Comparison of ENCODE assay signal across 1 cellular context in the genomic region with DNA sequence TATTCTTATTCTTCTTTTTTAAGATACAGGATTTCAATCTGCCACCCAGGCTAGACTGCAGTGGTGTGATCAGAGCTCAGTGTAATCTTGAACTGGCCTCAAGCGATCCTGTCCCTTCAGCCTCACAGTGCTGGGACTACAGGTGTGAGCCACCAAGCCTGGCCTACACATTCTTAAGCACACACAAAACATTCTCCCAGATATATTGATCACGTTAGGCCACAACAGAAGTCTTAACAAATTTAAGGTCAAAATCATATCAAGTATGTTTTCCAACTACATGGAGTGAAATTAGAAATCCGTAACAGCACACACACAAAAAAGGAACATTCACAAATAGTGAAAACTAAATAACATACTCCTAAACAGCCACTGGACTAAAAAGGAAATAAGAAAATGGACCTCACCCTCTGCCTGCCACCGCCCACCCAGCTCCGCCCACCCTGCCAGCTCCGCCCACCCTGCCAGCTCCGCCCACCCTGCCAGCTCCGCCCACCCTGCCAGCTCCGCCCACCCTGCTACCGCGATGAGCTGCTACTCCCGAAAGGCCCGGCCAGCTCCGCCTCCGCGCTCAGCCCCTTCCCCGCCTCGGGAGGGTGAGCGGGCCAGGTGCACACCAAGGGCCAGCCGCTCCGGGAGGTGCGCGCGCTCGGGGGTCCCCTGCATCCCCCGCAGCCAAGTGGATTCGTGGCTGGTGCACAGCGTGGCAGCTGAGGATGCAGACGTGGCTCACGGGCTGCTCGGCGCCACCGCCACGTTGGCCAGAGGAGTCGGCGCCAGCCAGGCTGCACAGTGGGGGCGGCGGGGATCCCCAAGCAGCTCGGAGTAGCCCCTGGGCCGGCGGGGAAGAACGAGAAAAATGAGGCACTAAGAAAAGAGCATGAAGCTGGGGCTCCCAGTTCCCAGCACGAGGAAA.
TF ChIP-seq lines count a peak whose summit lies in the region.

No MANE protein-coding gene starts in this region.

TF ChIP-seq in HepG2, 621 proteins besides CTCF, POLR2A, EP300 and RAD21 (continued from another document and continues in another):
- TF ChIP-seq ZNF124 (CRISPR knock-in tag; IDR thresholded peaks at IDR 0.05) = no peak
- 0 out of 2 replicates have a peak, but pooled peaks have one; percentile 35 for TF ChIP-seq ZNF337 (CRISPR knock-in tag; IDR thresholded peaks at IDR 0.05; ENCODE audit: borderline replicate concordance, low read depth)
- peak; percentile 76 for TF ChIP-seq ZNF317 (CRISPR knock-in tag; IDR thresholded peaks at IDR 0.05)
- TF ChIP-seq HNRNPK (IDR thresholded peaks at IDR 0.05; ENCODE audit: low read depth, low read length, poor library complexity, severe bottlenecking) = peak; percentile 66
- TF ChIP-seq CC2D1A (CRISPR knock-in tag; IDR thresholded peaks at IDR 0.05) = peak; percentile 93
- TF ChIP-seq ZBTB4 (CRISPR knock-in tag; IDR thresholded peaks at IDR 0.05; ENCODE audit: borderline replicate concordance) = peak; percentile 87; the same call in 1 of the 2 replicates
- TF ChIP-seq TCF7 (IDR thresholded peaks at IDR 0.05; ENCODE audit: low read depth) = no peak
- peak; percentile 72 for TF ChIP-seq ASH2L (IDR thresholded peaks at IDR 0.05; ENCODE audit: insufficient read length, low read depth, low read length)
- TF ChIP-seq, protein P1, sequence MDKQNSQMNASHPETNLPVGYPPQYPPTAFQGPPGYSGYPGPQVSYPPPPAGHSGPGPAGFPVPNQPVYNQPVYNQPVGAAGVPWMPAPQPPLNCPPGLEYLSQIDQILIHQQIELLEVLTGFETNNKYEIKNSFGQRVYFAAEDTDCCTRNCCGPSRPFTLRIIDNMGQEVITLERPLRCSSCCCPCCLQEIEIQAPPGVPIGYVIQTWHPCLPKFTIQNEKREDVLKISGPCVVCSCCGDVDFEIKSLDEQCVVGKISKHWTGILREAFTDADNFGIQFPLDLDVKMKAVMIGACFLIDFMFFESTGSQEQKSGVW (CRISPR knock-in tag; IDR thresholded peaks at IDR 0.05; ENCODE audit: borderline replicate concordance) = no peak
- no peak for TF ChIP-seq FOXO4 (CRISPR knock-in tag; conservative IDR thresholded peaks at IDR 0.05)
- TF ChIP-seq ZNF17 (CRISPR knock-in tag; IDR thresholded peaks at IDR 0.05) = no peak
- peak; percentile 81; the same call in 1 of the 2 replicates for TF ChIP-seq THAP9 (CRISPR knock-in tag; IDR thresholded peaks at IDR 0.05; ENCODE audit: borderline replicate concordance)
- TF ChIP-seq, protein P2, sequence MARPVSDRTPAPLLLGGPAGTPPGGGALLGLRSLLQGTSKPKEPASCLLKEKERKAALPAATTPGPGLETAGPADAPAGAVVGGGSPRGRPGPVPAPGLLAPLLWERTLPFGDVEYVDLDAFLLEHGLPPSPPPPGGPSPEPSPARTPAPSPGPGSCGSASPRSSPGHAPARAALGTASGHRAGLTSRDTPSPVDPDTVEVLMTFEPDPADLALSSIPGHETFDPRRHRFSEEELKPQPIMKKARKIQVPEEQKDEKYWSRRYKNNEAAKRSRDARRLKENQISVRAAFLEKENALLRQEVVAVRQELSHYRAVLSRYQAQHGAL (CRISPR knock-in tag; IDR thresholded peaks at IDR 0.05; ENCODE audit: not compliant biosample characterization) = peak; percentile 55
- no peak for TF ChIP-seq NBN (conservative IDR thresholded peaks at IDR 0.05)
- TF ChIP-seq ARNT2 (CRISPR knock-in tag; IDR thresholded peaks at IDR 0.05; ENCODE audit: low read depth) = peak; percentile 91
- no peak for TF ChIP-seq NFRKB (IDR thresholded peaks at IDR 0.05)
- TF ChIP-seq THAP8 (CRISPR knock-in tag; IDR thresholded peaks at IDR 0.05; ENCODE audit: borderline replicate concordance) = no peak
- TF ChIP-seq, protein P3, sequence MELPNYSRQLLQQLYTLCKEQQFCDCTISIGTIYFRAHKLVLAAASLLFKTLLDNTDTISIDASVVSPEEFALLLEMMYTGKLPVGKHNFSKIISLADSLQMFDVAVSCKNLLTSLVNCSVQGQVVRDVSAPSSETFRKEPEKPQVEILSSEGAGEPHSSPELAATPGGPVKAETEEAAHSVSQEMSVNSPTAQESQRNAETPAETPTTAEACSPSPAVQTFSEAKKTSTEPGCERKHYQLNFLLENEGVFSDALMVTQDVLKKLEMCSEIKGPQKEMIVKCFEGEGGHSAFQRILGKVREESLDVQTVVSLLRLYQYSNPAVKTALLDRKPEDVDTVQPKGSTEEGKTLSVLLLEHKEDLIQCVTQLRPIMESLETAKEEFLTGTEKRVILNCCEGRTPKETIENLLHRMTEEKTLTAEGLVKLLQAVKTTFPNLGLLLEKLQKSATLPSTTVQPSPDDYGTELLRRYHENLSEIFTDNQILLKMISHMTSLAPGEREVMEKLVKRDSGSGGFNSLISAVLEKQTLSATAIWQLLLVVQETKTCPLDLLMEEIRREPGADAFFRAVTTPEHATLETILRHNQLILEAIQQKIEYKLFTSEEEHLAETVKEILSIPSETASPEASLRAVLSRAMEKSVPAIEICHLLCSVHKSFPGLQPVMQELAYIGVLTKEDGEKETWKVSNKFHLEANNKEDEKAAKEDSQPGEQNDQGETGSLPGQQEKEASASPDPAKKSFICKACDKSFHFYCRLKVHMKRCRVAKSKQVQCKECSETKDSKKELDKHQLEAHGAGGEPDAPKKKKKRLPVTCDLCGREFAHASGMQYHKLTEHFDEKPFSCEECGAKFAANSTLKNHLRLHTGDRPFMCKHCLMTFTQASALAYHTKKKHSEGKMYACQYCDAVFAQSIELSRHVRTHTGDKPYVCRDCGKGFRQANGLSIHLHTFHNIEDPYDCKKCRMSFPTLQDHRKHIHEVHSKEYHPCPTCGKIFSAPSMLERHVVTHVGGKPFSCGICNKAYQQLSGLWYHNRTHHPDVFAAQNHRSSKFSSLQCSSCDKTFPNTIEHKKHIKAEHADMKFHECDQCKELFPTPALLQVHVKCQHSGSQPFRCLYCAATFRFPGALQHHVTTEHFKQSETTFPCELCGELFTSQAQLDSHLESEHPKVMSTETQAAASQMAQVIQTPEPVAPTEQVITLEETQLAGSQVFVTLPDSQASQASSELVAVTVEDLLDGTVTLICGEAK (IDR thresholded peaks at IDR 0.05) = no peak
- TF ChIP-seq, protein P3 (CRISPR knock-in tag; IDR thresholded peaks at IDR 0.05) = peak; percentile 78
- TF ChIP-seq MAFG (CRISPR knock-in tag; IDR thresholded peaks at IDR 0.05) = no peak
- peak; percentile 98 for TF ChIP-seq ZNF414 (CRISPR knock-in tag; IDR thresholded peaks at IDR 0.05)
- peak in 1 of 2 experiments; percentile 79; a peak in 1 of 4 replicates for TF ChIP-seq KLF16 (CRISPR knock-in tag; IDR thresholded peaks at IDR 0.05)
- TF ChIP-seq TP53 (CRISPR knock-in tag; conservative IDR thresholded peaks at IDR 0.05) = no peak
- TF ChIP-seq, protein P4, sequence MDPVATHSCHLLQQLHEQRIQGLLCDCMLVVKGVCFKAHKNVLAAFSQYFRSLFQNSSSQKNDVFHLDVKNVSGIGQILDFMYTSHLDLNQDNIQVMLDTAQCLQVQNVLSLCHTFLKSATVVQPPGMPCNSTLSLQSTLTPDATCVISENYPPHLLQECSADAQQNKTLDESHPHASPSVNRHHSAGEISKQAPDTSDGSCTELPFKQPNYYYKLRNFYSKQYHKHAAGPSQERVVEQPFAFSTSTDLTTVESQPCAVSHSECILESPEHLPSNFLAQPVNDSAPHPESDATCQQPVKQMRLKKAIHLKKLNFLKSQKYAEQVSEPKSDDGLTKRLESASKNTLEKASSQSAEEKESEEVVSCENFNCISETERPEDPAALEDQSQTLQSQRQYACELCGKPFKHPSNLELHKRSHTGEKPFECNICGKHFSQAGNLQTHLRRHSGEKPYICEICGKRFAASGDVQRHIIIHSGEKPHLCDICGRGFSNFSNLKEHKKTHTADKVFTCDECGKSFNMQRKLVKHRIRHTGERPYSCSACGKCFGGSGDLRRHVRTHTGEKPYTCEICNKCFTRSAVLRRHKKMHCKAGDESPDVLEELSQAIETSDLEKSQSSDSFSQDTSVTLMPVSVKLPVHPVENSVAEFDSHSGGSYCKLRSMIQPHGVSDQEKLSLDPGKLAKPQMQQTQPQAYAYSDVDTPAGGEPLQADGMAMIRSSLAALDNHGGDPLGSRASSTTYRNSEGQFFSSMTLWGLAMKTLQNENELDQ (CRISPR knock-in tag; IDR thresholded peaks at IDR 0.05; ENCODE audit: borderline replicate concordance) = no peak
- no peak for TF ChIP-seq NR2F6 (IDR thresholded peaks at IDR 0.05)
- TF ChIP-seq NR2F6 (CRISPR knock-in tag; IDR thresholded peaks at IDR 0.05) = peak; percentile 39; the same call in 1 of the 2 replicates
- peak; percentile 89 for TF ChIP-seq ZNF547 (CRISPR knock-in tag; IDR thresholded peaks at IDR 0.05)
